Comparison of ENCODE assay signal across 1 cellular context in the genomic region with DNA sequence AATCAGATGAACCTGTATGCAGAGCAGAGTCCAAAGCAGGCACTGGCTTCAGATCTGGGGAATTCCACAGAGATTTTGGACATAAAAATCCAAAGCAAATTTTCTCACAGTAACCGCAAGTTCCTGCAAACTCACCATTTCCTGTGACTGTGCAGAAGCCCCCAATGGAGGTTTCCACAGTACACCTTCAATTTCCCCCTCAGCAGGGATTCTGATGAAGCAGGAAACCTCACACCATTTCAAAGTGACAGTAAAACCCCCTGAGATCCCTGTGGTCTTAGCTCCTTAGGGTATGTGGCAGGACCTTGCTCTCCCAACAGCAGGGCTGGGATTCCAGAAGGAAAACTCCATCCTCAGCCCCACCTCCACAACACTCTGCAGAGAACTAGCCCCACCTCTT.
TF ChIP-seq lines count a peak whose summit lies in the region.

No MANE protein-coding gene starts in this region.

TF ChIP-seq in IMR-90, 13 proteins besides CTCF, POLR2A, EP300 and RAD21:
- TF ChIP-seq, protein P1, sequence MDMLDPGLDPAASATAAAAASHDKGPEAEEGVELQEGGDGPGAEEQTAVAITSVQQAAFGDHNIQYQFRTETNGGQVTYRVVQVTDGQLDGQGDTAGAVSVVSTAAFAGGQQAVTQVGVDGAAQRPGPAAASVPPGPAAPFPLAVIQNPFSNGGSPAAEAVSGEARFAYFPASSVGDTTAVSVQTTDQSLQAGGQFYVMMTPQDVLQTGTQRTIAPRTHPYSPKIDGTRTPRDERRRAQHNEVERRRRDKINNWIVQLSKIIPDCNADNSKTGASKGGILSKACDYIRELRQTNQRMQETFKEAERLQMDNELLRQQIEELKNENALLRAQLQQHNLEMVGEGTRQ (IDR thresholded peaks at IDR 0.05; ENCODE audit: low read depth, low read length): no peak
- TF ChIP-seq RFX5 (IDR thresholded peaks at IDR 0.05; ENCODE audit: low read depth, low read length) (no peak), SMC3 (IDR thresholded peaks at IDR 0.05; ENCODE audit: low read depth, low read length) (no peak), FOS (IDR thresholded peaks at IDR 0.05; ENCODE audit: low read depth, low read length) (no peak), BHLHE40 (IDR thresholded peaks at IDR 0.05; ENCODE audit: low read depth, low read length) (no peak), CHD1 (IDR thresholded peaks at IDR 0.05; ENCODE audit: low read depth, low read length) (no peak), MAFK (IDR thresholded peaks at IDR 0.05; ENCODE audit: low read depth, low read length) (no peak), MXI1 (IDR thresholded peaks at IDR 0.05; ENCODE audit: borderline replicate concordance, low read depth, low read length) (no peak), MAZ (IDR thresholded peaks at IDR 0.05; ENCODE audit: borderline replicate concordance, low read depth, low read length) (no peak), CEBPB (IDR thresholded peaks at IDR 0.05; ENCODE audit: low read depth, low read length) (no peak), NFE2L2 (IDR thresholded peaks at IDR 0.05; ENCODE audit: low read depth, low read length) (no peak), RCOR1 (IDR thresholded peaks at IDR 0.05; ENCODE audit: insufficient replicate concordance, low read length) (no peak)
- TF ChIP-seq, protein P2, sequence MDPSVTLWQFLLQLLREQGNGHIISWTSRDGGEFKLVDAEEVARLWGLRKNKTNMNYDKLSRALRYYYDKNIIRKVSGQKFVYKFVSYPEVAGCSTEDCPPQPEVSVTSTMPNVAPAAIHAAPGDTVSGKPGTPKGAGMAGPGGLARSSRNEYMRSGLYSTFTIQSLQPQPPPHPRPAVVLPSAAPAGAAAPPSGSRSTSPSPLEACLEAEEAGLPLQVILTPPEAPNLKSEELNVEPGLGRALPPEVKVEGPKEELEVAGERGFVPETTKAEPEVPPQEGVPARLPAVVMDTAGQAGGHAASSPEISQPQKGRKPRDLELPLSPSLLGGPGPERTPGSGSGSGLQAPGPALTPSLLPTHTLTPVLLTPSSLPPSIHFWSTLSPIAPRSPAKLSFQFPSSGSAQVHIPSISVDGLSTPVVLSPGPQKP (IDR thresholded peaks at IDR 0.05; ENCODE audit: borderline replicate concordance, low read depth, low read length): no peak
